24 cellular contexts compared by ENCODE assay signal in genomic region chr1:5981009-5981380, GRCh38. TPM values are rescaled to one million over a fixed set of nuclear protein-coding genes. Genes with fewer than 3 reads are reported as not detected.
DNase-seq lines count a peak whose midpoint lies in the region; ATAC-seq lines count a peak whose summit lies in the region.
"Had no signal": no experiment of that assay in that cellular context is flagged by ENCODE, and none has a peak within 500 bp of the region (broad histone marks: within the 10 kb centered on the region; RNA-seq: fewer than 3 reads in every experiment).

No MANE protein-coding gene starts in this region.

- intact Hi-C loops in Right ventricle myocardium inferior (cut with DNase I), result no loop called here
- intact Hi-C loops in Right ventricle myocardium superior (cut with DNase I), result no loop called here
- intact Hi-C loops in activated T-helper 1 cell treated with anti-CD3 and anti-CD28 coated beads, Interleukin-12 subunit alpha, Interleukin-12 subunit beta, Interleukin-2, Interleukin-4 antibody, amounts not matched to agents 30 ng/mL and 10 ng/mL and 1 ng/mL, durations not matched to agents 14 hours and 24 hours and 36 hours (cut with micrococcal nuclease), result no loop called here

- no peaks in the 10 kb centered on the region for H3K27me3 ChIP-seq in iPS-20b (ENCODE audit: insufficient read depth, low read length)
- H3K27me3 ChIP-seq: breast epithelium, sigmoid colon, testis had no signal

- no peaks in the 10 kb centered on the region for H3K27me3 Mint-ChIP-seq in activated T-helper 1 cell treated with anti-CD3 and anti-CD28 coated beads, Interleukin-12 subunit alpha, Interleukin-12 subunit beta, Interleukin-2, Interleukin-4 antibody, amounts not matched to agents 30 ng/mL and 10 ng/mL and 1 ng/mL, durations not matched to agents 14 hours and 24 hours and 36 hours (ENCODE audit: insufficient read depth)
- H3K27me3 Mint-ChIP-seq: activated naive CD8-positive, alpha-beta T cell treated with anti-CD3 and anti-CD28 coated beads, Interleukin-2, amount 10 ng/mL, durations not matched to agents 7 days and 5 days; activated T-helper 17 cell treated with anti-CD3 and anti-CD28 coated beads, Interleukin-2, amount 50 U/mL, for 72 hours; naive thymus-derived CD8-positive, alpha-beta T cell; stimulated activated memory B cell treated with anti-CD40 and anti-IgM and Interleukin-4, amounts not matched to agents 10 μg/mL and 1 μg/mL and 100 μg/mL, for 72 hours had no signal

- no peaks in the 10 kb centered on the region for H3K9me3 ChIP-seq in iPS-20b (ENCODE audit: insufficient read depth, low read depth, low read length)
- H3K9me3 ChIP-seq: A549, breast epithelium, sigmoid colon, testis had no signal

- peaks cover 39% of the 10 kb centered on the region for H3K4me1 Mint-ChIP-seq in activated T-helper 1 cell treated with anti-CD3 and anti-CD28 coated beads, Interleukin-12 subunit alpha, Interleukin-12 subunit beta, Interleukin-2, Interleukin-4 antibody, amounts not matched to agents 30 ng/mL and 10 ng/mL and 1 ng/mL, durations not matched to agents 14 hours and 24 hours and 36 hours (ENCODE audit: low read depth)

- H3K36me3 ChIP-seq in iPS-20b (ENCODE audit: insufficient read depth, low read depth, low read length), result peaks cover 15% of the 10 kb centered on the region; the same call in 1 of the 2 replicates
- H3K36me3 ChIP-seq: breast epithelium had no signal

- H3K4me1 ChIP-seq in iPS-20b (ENCODE audit: insufficient read depth, low read length), result peaks cover 8% of the 10 kb centered on the region; the same call in 1 of the 2 replicates
- H3K4me1 ChIP-seq: breast epithelium, testis had no signal

- no peak overlapping the region for H3K4me3 Mint-ChIP-seq in activated T-helper 1 cell treated with anti-CD3 and anti-CD28 coated beads, Interleukin-12 subunit alpha, Interleukin-12 subunit beta, Interleukin-2, Interleukin-4 antibody, amounts not matched to agents 30 ng/mL and 10 ng/mL and 1 ng/mL, durations not matched to agents 14 hours and 24 hours and 36 hours
- H3K4me3 Mint-ChIP-seq: activated naive CD8-positive, alpha-beta T cell treated with anti-CD3 and anti-CD28 coated beads, Interleukin-2, amount 10 ng/mL, durations not matched to agents 7 days and 5 days; activated T-helper 17 cell treated with anti-CD3 and anti-CD28 coated beads, Interleukin-2, amount 50 U/mL, for 72 hours; naive thymus-derived CD8-positive, alpha-beta T cell; stimulated activated memory B cell treated with anti-CD40 and anti-IgM and Interleukin-4, amounts not matched to agents 10 μg/mL and 1 μg/mL and 100 μg/mL, for 72 hours had no signal

- H3K27ac ChIP-seq in iPS-20b (ENCODE audit: low read length), result peak overlapping the region; percentile 25
- H3K27ac ChIP-seq in temporal lobe (ENCODE audit: low read depth, low read length), result peak overlapping the region; percentile 31
- H3K27ac ChIP-seq: A549, sigmoid colon, testis had no signal

- peaks cover 20% of the 10 kb centered on the region for H3K36me3 Mint-ChIP-seq in activated T-helper 1 cell treated with anti-CD3 and anti-CD28 coated beads, Interleukin-12 subunit alpha, Interleukin-12 subunit beta, Interleukin-2, Interleukin-4 antibody, amounts not matched to agents 30 ng/mL and 10 ng/mL and 1 ng/mL, durations not matched to agents 14 hours and 24 hours and 36 hours (ENCODE audit: low read depth)

- peak overlapping the region; percentile 53; the same call in 1 of the 2 replicates for H3K4me3 ChIP-seq in iPS-20b (ENCODE audit: low read length)
- H3K4me3 ChIP-seq: A549, sigmoid colon, testis had no signal

- H3K27ac Mint-ChIP-seq in activated T-helper 1 cell treated with anti-CD3 and anti-CD28 coated beads, Interleukin-12 subunit alpha, Interleukin-12 subunit beta, Interleukin-2, Interleukin-4 antibody, amounts not matched to agents 30 ng/mL and 10 ng/mL and 1 ng/mL, durations not matched to agents 14 hours and 24 hours and 36 hours, result peak overlapping the region; percentile 5
- H3K27ac Mint-ChIP-seq: activated T-helper 17 cell treated with anti-CD3 and anti-CD28 coated beads, Interleukin-2, amount 50 U/mL, for 72 hours; stimulated activated memory B cell treated with anti-CD40 and anti-IgM and Interleukin-4, amounts not matched to agents 10 μg/mL and 1 μg/mL and 100 μg/mL, for 72 hours had no signal

- DNase-seq in Right ventricle myocardium inferior (ENCODE audit: missing footprints) (peak; percentile 60), Right ventricle myocardium superior (no peak), NK-92 (lab: John Stamatoyannopoulos, UW; ENCODE audit: unreplicated experiment) (no peak), amniotic stem cell (lab: John Stamatoyannopoulos, UW) (no peak)
- no peak for DNase-seq in activated T-helper 1 cell treated with anti-CD3 and anti-CD28 coated beads, Interleukin-12 subunit alpha, Interleukin-12 subunit beta, Interleukin-2, Interleukin-4 antibody, amounts not matched to agents 30 ng/mL and 10 ng/mL and 1 ng/mL, durations not matched to agents 14 hours and 24 hours and 36 hours (ENCODE audit: low spot score)
- DNase-seq: activated CD4-positive, alpha-beta T cell treated with anti-CD3 and anti-CD28 coated beads for 4 hours; activated naive CD8-positive, alpha-beta T cell treated with anti-CD3 and anti-CD28 coated beads, Interleukin-2, amount 10 ng/mL, durations not matched to agents 7 days and 5 days; C1 segment of cervical spinal cord; hippocampal formation; Karpas-422; naive thymus-derived CD8-positive, alpha-beta T cell; NCI-H1092; NCI-H2029 treated with DMSO at 0.1 percent for 48 hours; NCI-H446; NK-92 treated with Interleukin-12 subunit alpha and Interleukin-12 subunit beta, amount 100 ng/mL, for 24 hours; testis had no signal

- H3K9me3 Mint-ChIP-seq in activated T-helper 1 cell treated with anti-CD3 and anti-CD28 coated beads, Interleukin-12 subunit alpha, Interleukin-12 subunit beta, Interleukin-2, Interleukin-4 antibody, amounts not matched to agents 30 ng/mL and 10 ng/mL and 1 ng/mL, durations not matched to agents 14 hours and 24 hours and 36 hours, result no peaks in the 10 kb centered on the region
- H3K9me3 Mint-ChIP-seq: activated T-helper 17 cell treated with anti-CD3 and anti-CD28 coated beads, Interleukin-2, amount 50 U/mL, for 72 hours; naive thymus-derived CD8-positive, alpha-beta T cell; stimulated activated memory B cell treated with anti-CD40 and anti-IgM and Interleukin-4, amounts not matched to agents 10 μg/mL and 1 μg/mL and 100 μg/mL, for 72 hours had no signal

- ATAC-seq in Right ventricle myocardium inferior (no peak), Right ventricle myocardium superior (ENCODE audit: poor library complexity) (no peak), HG03457 (IDR thresholded peaks at IDR 0.05; ENCODE audit: unreplicated experiment) (no peak)
- ATAC-seq: activated T-helper 17 cell treated with anti-CD3 and anti-CD28 coated beads, Interleukin-2, amount 50 U/mL, for 72 hours; naive thymus-derived CD8-positive, alpha-beta T cell had no signal

- H3K9ac ChIP-seq in iPS-20b (ENCODE audit: low read depth, low read length), result peak overlapping the region; percentile 40; the same call in 1 of the 2 replicates

RNA-seq across cellular contexts. Expression of gene NPHP4, which starts 11.2 kb away (rescaled TPM):
- total RNA-seq in Right ventricle myocardium inferior (4.8 TPM), Right ventricle myocardium superior (4.3 TPM), temporal lobe (6.9 TPM)
- 18.3 and 18.6 TPM in 2 replicates for total RNA-seq in activated T-helper 1 cell treated with anti-CD3 and anti-CD28 coated beads, Interleukin-12 subunit alpha, Interleukin-12 subunit beta, Interleukin-2, Interleukin-4 antibody, amounts not matched to agents 30 ng/mL and 10 ng/mL and 1 ng/mL, durations not matched to agents 14 hours and 24 hours and 36 hours
